In the genomic region with DNA sequence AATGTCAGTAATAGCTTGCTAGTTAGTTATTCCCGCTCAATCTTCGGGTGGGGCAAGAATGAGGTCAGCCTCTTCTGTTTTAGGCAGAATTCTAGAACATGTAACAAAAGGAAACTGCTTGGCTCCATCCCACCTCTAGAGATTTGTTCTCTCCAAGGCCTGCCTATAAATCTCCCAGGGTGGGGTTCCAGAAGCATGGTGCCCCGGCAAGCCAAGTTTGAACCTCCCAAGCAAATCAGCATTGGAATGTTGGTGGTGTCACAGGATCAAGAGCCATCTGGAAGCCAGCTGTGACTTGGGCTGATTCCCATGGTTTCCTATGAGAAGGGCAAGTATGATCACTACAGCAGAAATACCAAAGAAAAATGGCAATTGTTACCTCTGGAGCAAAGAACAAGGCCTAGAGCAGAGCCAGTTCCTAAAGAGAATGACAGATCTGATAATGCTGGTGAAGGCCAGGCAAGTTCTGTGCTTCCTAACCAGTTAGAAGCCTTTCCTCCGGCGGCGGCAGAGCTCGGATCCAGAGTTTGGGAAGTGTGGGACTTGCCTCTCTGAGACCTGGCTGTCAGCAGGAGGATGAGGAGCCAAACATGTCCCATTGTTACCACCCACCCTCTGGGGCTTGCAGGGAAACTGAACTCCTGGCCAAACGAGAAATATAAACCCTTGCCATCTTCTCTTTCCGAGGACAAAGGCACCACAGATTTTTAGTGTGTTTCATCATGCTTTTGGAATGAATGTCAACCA, we compare ENCODE assay signal across 12 cellular contexts.
A peak's percentile ranks its signal among the peaks of the same experiment; 100 is the strongest.
DNase-seq lines count a peak whose midpoint lies in the region; ATAC-seq and TF ChIP-seq lines count a peak whose summit lies in the region.
"Had no signal": no experiment of that assay in that cellular context is flagged by ENCODE, and none has a peak within 500 bp of the region (broad histone marks: within the 10 kb centered on the region; RNA-seq: fewer than 3 reads in every experiment).

No MANE protein-coding gene starts in this region.

- H3K27me3 ChIP-seq in body of pancreas (no peaks in the 10 kb centered on the region), smooth muscle cell (ENCODE audit: low read depth) (no peaks in the 10 kb centered on the region)
- H3K27me3 ChIP-seq: cardiac muscle cell had no signal

- H2AFZ ChIP-seq in smooth muscle cell (ENCODE audit: low read depth): no peak overlapping the region

- intact Hi-C loops in body of pancreas (cut with DNase I): no loop called here

- no peaks in the 10 kb centered on the region for H3K9me3 Mint-ChIP-seq in activated naive CD4-positive, alpha-beta T cell treated with anti-CD3 and anti-CD28 coated beads, Interleukin-2, amount 10 ng/mL, durations not matched to agents 7 days and 5 days
- H3K9me3 Mint-ChIP-seq: T-helper 2 cell treated with Interferon-gamma antibody and Interleukin-4, amounts not matched to agents 5 μg/mL and 100 μg/mL, for 36 hours had no signal

- TF ChIP-seq CTCF in body of pancreas (IDR thresholded peaks at IDR 0.05): no peak
- no peak for TF ChIP-seq CTCF in smooth muscle cell (IDR thresholded peaks at IDR 0.05; ENCODE audit: borderline replicate concordance, insufficient read depth, poor library complexity, severe bottlenecking)

- CTCF ChIA-PET in activated naive CD4-positive, alpha-beta T cell treated with anti-CD3 and anti-CD28 coated beads, Interleukin-2, amount 10 ng/mL, durations not matched to agents 7 days and 5 days (lab: Charles Lee): interaction anchor here (1.0 kb wide), 2 partner anchors 320 to 322 kb away, joined by 3 read pairs; no protein-coding TSS in a partner anchor

- no peaks in the 10 kb centered on the region for H3K79me2 ChIP-seq in smooth muscle cell (ENCODE audit: low read depth)

- no peak overlapping the region for H3K27ac Mint-ChIP-seq in activated naive CD4-positive, alpha-beta T cell treated with anti-CD3 and anti-CD28 coated beads, Interleukin-2, amount 10 ng/mL, durations not matched to agents 7 days and 5 days
- H3K27ac Mint-ChIP-seq: T-helper 2 cell treated with Interferon-gamma antibody and Interleukin-4, amounts not matched to agents 5 μg/mL and 100 μg/mL, for 36 hours had no signal

- H3K4me3 ChIP-seq in body of pancreas (no peak overlapping the region), smooth muscle cell (no peak overlapping the region)
- H3K4me3 ChIP-seq: cardiac muscle cell had no signal

- peaks cover 13% of the 10 kb centered on the region for H3K4me1 Mint-ChIP-seq in activated naive CD4-positive, alpha-beta T cell treated with anti-CD3 and anti-CD28 coated beads, Interleukin-2, amount 10 ng/mL, durations not matched to agents 7 days and 5 days

- H3K4me3 Mint-ChIP-seq in activated naive CD4-positive, alpha-beta T cell treated with anti-CD3 and anti-CD28 coated beads, Interleukin-2, amount 10 ng/mL, durations not matched to agents 7 days and 5 days: no peak overlapping the region
- H3K4me3 Mint-ChIP-seq: T-helper 2 cell treated with Interferon-gamma antibody and Interleukin-4, amounts not matched to agents 5 μg/mL and 100 μg/mL, for 36 hours had no signal

- no peak overlapping the region for H3K9ac ChIP-seq in smooth muscle cell (ENCODE audit: low read depth)

- H3K4me2 ChIP-seq in smooth muscle cell: peak overlapping the region; percentile 35

- TF ChIP-seq POLR2A in body of pancreas (IDR thresholded peaks at IDR 0.05): no peak

- H3K27me3 Mint-ChIP-seq in activated naive CD4-positive, alpha-beta T cell treated with anti-CD3 and anti-CD28 coated beads, Interleukin-2, amount 10 ng/mL, durations not matched to agents 7 days and 5 days: peaks cover 9% of the 10 kb centered on the region

- peaks cover 19% of the 10 kb centered on the region for H3K4me1 ChIP-seq in body of pancreas
- peaks cover 14% of the 10 kb centered on the region for H3K4me1 ChIP-seq in smooth muscle cell (ENCODE audit: low read depth)

- DNase-seq in ELF-1 (ENCODE audit: low read depth, low spot score) (peak; percentile 10), body of pancreas (peak in 3 of 4 donors; percentile 9 to 29 (median 28)), hepatic stellate cell (ENCODE audit: low spot score) (peak; percentile 65), smooth muscle cell (lab: John Stamatoyannopoulos, UW; ENCODE audit: unreplicated experiment) (no peak), mesenteric fat pad (ENCODE audit: low spot score) (no peak), NCI-H1436 treated with DMSO at 0.1 percent for 48 hours (lab: John Stamatoyannopoulos, UW) (no peak)
- DNase-seq in activated naive CD4-positive, alpha-beta T cell treated with anti-CD3 and anti-CD28 coated beads, Interleukin-2, amount 10 ng/mL, durations not matched to agents 7 days and 5 days: no peak
- DNase-seq: Calu3, NCI-H69 had no signal

- H3K36me3 ChIP-seq in body of pancreas (replicated peaks in 1 of 2; ENCODE audit: insufficient read depth in 1 of 2, low read depth in 2 of 2) (no peaks in the 10 kb centered on the region), smooth muscle cell (ENCODE audit: low read depth) (no peaks in the 10 kb centered on the region)
- H3K36me3 ChIP-seq: cardiac muscle cell had no signal

- peak overlapping the region in 2 of 4 donors; percentile 61 to 71 for H3K27ac ChIP-seq in body of pancreas
- peak overlapping the region; percentile 98 for H3K27ac ChIP-seq in smooth muscle cell (ENCODE audit: low read depth)
- H3K27ac ChIP-seq: cardiac muscle cell had no signal

- no peaks in the 10 kb centered on the region for H3K36me3 Mint-ChIP-seq in activated naive CD4-positive, alpha-beta T cell treated with anti-CD3 and anti-CD28 coated beads, Interleukin-2, amount 10 ng/mL, durations not matched to agents 7 days and 5 days

- H3K9me3 ChIP-seq in body of pancreas (no peaks in the 10 kb centered on the region), smooth muscle cell (replicated peaks; ENCODE audit: low read depth) (no peaks in the 10 kb centered on the region)

- ATAC-seq in body of pancreas (no peak), GM21619 (IDR thresholded peaks at IDR 0.05; ENCODE audit: unreplicated experiment) (no peak)

- 74 to 84% methylated on average over 7 to 8 of the region's 9 CpGs for WGBS in body of pancreas, 2 donors
- 68% methylated on average over 9 of the region's 9 CpGs for WGBS in smooth muscle cell (ENCODE audit: low lambda C conversion rate)

- peaks cover 29% of the 10 kb centered on the region for H3F3A ChIP-seq in smooth muscle cell (ENCODE audit: low read depth)

- no peaks in the 10 kb centered on the region for H4K20me1 ChIP-seq in smooth muscle cell (ENCODE audit: low read depth)

Comparison
In these comparisons a context has a peak if more than half of its experiments do, and no peak if none do; other contexts are left out.
1. DNase-seq: peak in ELF-1 (single experiment), body of pancreas (3 of 4) and hepatic stellate cell (single experiment); none in smooth muscle cell (single experiment), activated naive CD4-positive, alpha-beta T cell treated with anti-CD3 and anti-CD28 coated beads, Interleukin-2, amount 10 ng/mL, durations not matched to agents 7 days and 5 days (single experiment), mesenteric fat pad (single experiment) and NCI-H1436 treated with DMSO at 0.1 percent for 48 hours (single experiment).